19 cellular contexts compared by ENCODE assay signal in genomic region chr2:48284624-48285212, GRCh38. TPM values are rescaled to one million over a fixed set of nuclear protein-coding genes. Genes with fewer than 3 reads are reported as not detected.
DNase-seq lines count a peak whose midpoint lies in the region; FAIRE-seq and TF ChIP-seq lines count a peak whose summit lies in the region.
"Had no signal": no experiment of that assay in that cellular context is flagged by ENCODE, and none has a peak within 500 bp of the region (broad histone marks: within the 10 kb centered on the region; RNA-seq: fewer than 3 reads in every experiment).

No MANE protein-coding gene starts in this region.

- H3K4me1 Mint-ChIP-seq in endodermal cell, result peaks cover 35% of the 10 kb centered on the region

- no peak overlapping the region for H3K4me3 Mint-ChIP-seq in endodermal cell
- H3K4me3 Mint-ChIP-seq: CD14-positive monocyte had no signal

- peaks cover 2% of the 10 kb centered on the region for H3K9me3 Mint-ChIP-seq in endodermal cell

- TF ChIP-seq CTCF in endodermal cell (conservative IDR thresholded peaks at IDR 0.05) (no peak), liver (IDR thresholded peaks at IDR 0.05; ENCODE audit: low read depth, low read length, missing input control) (no peak), transverse colon (IDR thresholded peaks at IDR 0.05) (no peak)

- 87 to 88% methylated on average over 3 to 4 of the region's 4 CpGs for WGBS in endodermal cell (ENCODE audit: insufficient coverage in 1 of 2, insufficient read length in 1 of 2), 2 experiments
- WGBS in liver, result 61% methylated on average over 4 of the region's 4 CpGs
- whole genome bisulfite sequencing in transverse colon (ENCODE audit: low coverage in 1 of 2), 2 donors, result 74 to 81% methylated on average over 4 of the region's 4 CpGs

- peak overlapping the region; percentile 26 for H3K27ac Mint-ChIP-seq in endodermal cell

- no peak overlapping the region for H3K9ac ChIP-seq in endodermal cell (ENCODE audit: extremely low read depth, low read length, poor library complexity, severe bottlenecking)
- H3K9ac ChIP-seq in liver (ENCODE audit: low read depth in 1 of 2, low read length in 2 of 2), result no peak overlapping the region

- TF ChIP-seq EP300 in transverse colon (IDR thresholded peaks at IDR 0.05; ENCODE audit: low read depth), result no peak

- intact Hi-C loops in transverse colon (cut with DNase I; ENCODE audit: low total_unique reads), result no loop called here

- H3K9me3 ChIP-seq in endodermal cell (ENCODE audit: control insufficient read depth, low read length) (peaks cover 6% of the 10 kb centered on the region), liver (ENCODE audit: control insufficient read depth in 4 of 4, low read length in 3 of 4) (no peaks in the 10 kb centered on the region), transverse colon (no peaks in the 10 kb centered on the region)

- no peaks in the 10 kb centered on the region for H3K36me3 Mint-ChIP-seq in endodermal cell (ENCODE audit: low read depth)

- in situ Hi-C loops in transverse colon (cut with MboI; ENCODE audit: low pct_ligation_motif_present in 1 of 4, low pct_unique_long_range_greater_than_20kb in 1 of 4, low sequenced_read_pairs in 3 of 4), result no loop called here

- H3K4me3 ChIP-seq in endodermal cell (ENCODE audit: low read length) (no peak overlapping the region), liver (ENCODE audit: low read depth in 1 of 3, low read length in 3 of 3) (no peak overlapping the region), transverse colon (no peak overlapping the region)

- TF ChIP-seq POLR2A in transverse colon (IDR thresholded peaks at IDR 0.05), result no peak

- TF ChIP-seq RAD21 in liver (IDR thresholded peaks at IDR 0.05), result no peak

- H3K36me3 ChIP-seq in endodermal cell (ENCODE audit: control insufficient read depth, insufficient read depth, low read length) (no peaks in the 10 kb centered on the region), liver (ENCODE audit: control insufficient read depth in 4 of 4, insufficient read depth in 3 of 4, low read depth in 1 of 4, low read length in 3 of 4) (no peaks in the 10 kb centered on the region), transverse colon (no peaks in the 10 kb centered on the region)

- H3K27me3 Mint-ChIP-seq in endodermal cell (ENCODE audit: insufficient read depth), result peaks cover 6% of the 10 kb centered on the region

- FAIRE-seq in GM19239 (lab: Jason Lieb, UNC), result peak; percentile 51

- H3K4me1 ChIP-seq in endodermal cell (ENCODE audit: control insufficient read depth, insufficient read depth, low read length) (no peaks in the 10 kb centered on the region), liver (ENCODE audit: control insufficient read depth in 4 of 4, insufficient read depth in 4 of 4, low read length in 3 of 4) (no peaks in the 10 kb centered on the region), transverse colon (no peaks in the 10 kb centered on the region)

- DNase-seq in GM19239 (ENCODE audit: insufficient read length, low spot score) (no peak), OCI-M1 (lab: John Stamatoyannopoulos, UW) (peak; percentile 50), endodermal cell (peak; percentile 59), transverse colon (no peak), NCI-H1694 (lab: John Stamatoyannopoulos, UW) (no peak), HPDE6-E6E7 (ENCODE audit: extremely low spot score) (no peak), NCI-H128 (lab: John Stamatoyannopoulos, UW; ENCODE audit: unreplicated experiment) (no peak)
- DNase-seq: ACHN; AML-193; COR-L47; Kasumi-1; MM.1S; NCI-H1092 treated with DMSO at 0.1 percent for 48 hours; NCI-H1694 treated with DMSO at 0.1 percent for 48 hours; NCI-H345; NK-92 treated with Interleukin-12 subunit alpha and Interleukin-12 subunit beta, amount 100 ng/mL, for 24 hours had no signal

- H3K27me3 ChIP-seq in endodermal cell (ENCODE audit: control insufficient read depth, insufficient read depth, low read length, poor library complexity, severe bottlenecking) (no peaks in the 10 kb centered on the region), liver (ENCODE audit: control insufficient read depth in 4 of 4, insufficient read depth in 4 of 4, low read length in 3 of 4) (no peaks in the 10 kb centered on the region), transverse colon (no peaks in the 10 kb centered on the region)

- no peak overlapping the region for H3K27ac ChIP-seq in endodermal cell (ENCODE audit: low read depth, low read length)
- H3K27ac ChIP-seq in liver (ENCODE audit: low read depth in 1 of 2, low read length in 2 of 2), result no peak overlapping the region
- no peak overlapping the region for H3K27ac ChIP-seq in transverse colon
- H3K27ac ChIP-seq: RWPE1 had no signal

TF ChIP-seq in liver, 16 proteins besides CTCF, POLR2A, EP300 and RAD21:
- TF ChIP-seq JUND (IDR thresholded peaks at IDR 0.05) (peak in 1 of 2 donors; percentile 41), FOXA1 (IDR thresholded peaks at IDR 0.05) (no peak), EGR1 (IDR thresholded peaks at IDR 0.05; ENCODE audit: low read depth in 2 of 2) (no peak), RXRA (IDR thresholded peaks at IDR 0.05) (peak; percentile 46 to 53), MAX (IDR thresholded peaks at IDR 0.05) (no peak)
TF ChIP-seq in liver: peak in this region for 2.

RNA-seq across cellular contexts. Expression of gene FOXN2, which starts 29.8 kb away (rescaled TPM):
- total RNA-seq in endodermal cell (10 to 100 TPM; 16.1 to 18.8 TPM), liver (10 to 100 TPM; 23.8 to 27.5 TPM), transverse colon (10 to 100 TPM; 20.2 to 42.2 (median 23.6) TPM)
- 23.2 TPM for polyA plus RNA-seq in endodermal cell (2013, experiment 1 of 2)
- 20.8 TPM for polyA plus RNA-seq in endodermal cell (2013, experiment 2 of 2)
- 10 to 100 TPM in 1 of 2 donors, 1 to 10 TPM in 1; 6.4 to 18.6 TPM for polyA plus RNA-seq in liver

Comparison
In these comparisons a context has a peak if more than half of its experiments do, and no peak if none do; other contexts are left out.
1. DNase-seq: peak in OCI-M1 (single experiment) and endodermal cell (single experiment); none in GM19239 (single experiment), transverse colon (single experiment), NCI-H1694 (single experiment), HPDE6-E6E7 (single experiment) and NCI-H128 (single experiment).